27 cellular contexts compared by ENCODE assay signal in the genomic region with DNA sequence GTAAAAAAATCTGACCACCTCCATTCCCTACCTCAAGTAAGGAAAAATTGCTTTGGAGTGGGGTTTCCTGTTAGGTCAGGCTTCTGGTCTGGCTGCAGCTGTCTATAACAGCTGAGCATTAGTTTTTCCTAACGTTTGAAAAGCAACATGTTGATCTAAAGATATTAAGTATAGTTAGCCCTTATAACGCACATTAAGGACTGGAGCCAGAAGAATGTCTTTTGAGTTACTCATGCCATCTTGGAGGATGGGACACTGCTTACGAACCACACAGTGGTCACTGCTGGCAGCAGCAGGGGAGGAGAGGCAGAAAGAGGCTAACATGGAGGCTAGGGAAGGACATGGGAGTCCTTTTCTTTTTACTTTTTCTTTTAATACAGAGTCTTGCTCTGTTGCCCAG. TPM values are rescaled to one million over a fixed set of nuclear protein-coding genes. Genes with fewer than 3 reads are reported as not detected.
DNase-seq lines count a peak whose midpoint lies in the region; ATAC-seq and TF ChIP-seq lines count a peak whose summit lies in the region.
"Had no signal": no experiment of that assay in that cellular context is flagged by ENCODE, and none has a peak within 500 bp of the region (broad histone marks: within the 10 kb centered on the region; RNA-seq: fewer than 3 reads in every experiment).

No MANE protein-coding gene starts in this region.

- intact Hi-C loops in natural killer cell (cut with micrococcal nuclease): no loop called here

- H3K14ac ChIP-seq in mesenchymal stem cell (ENCODE audit: low read length in 2 of 2): peak overlapping the region in 1 of 2 experiments; percentile 37
- H3K14ac ChIP-seq in neuronal stem cell (ENCODE audit: low read length): no peak overlapping the region

- H2AFZ ChIP-seq in mesenchymal stem cell (ENCODE audit: low read depth, low read length): no peak overlapping the region
- H2AFZ ChIP-seq in neuronal stem cell (ENCODE audit: low read length): no peak overlapping the region

- WGBS in mesenchymal stem cell: 89% methylated on average over 3 of the region's 3 CpGs
- no CpG with 5 or more reads among the region's 3 CpGs for WGBS in neuronal stem cell (ENCODE audit: extremely low coverage in 2 of 2, insufficient read length in 2 of 2, insufficient replicate concordance in 1 of 2), 2 donors

- H3K27ac ChIP-seq in mesenchymal stem cell (ENCODE audit: low read length, poor library complexity, severe bottlenecking): peak overlapping the region; percentile 78
- no peak overlapping the region for H3K27ac ChIP-seq in neuronal stem cell (replicated peaks; ENCODE audit: low read length)
- H3K27ac ChIP-seq: gastroesophageal sphincter, psoas muscle, spleen, vagina had no signal

- in situ Hi-C loops in astrocyte of the spinal cord (cut with HindIII; ENCODE audit: low sequenced_read_pairs): no loop called here

- H3K4me3 ChIP-seq in astrocyte of the spinal cord (ENCODE audit: low read depth, low read length) (no peak overlapping the region), mesenchymal stem cell (ENCODE audit: insufficient read depth in 1 of 2, low read depth in 1 of 2, low read length in 2 of 2) (no peak overlapping the region), neuronal stem cell (ENCODE audit: low read length in 2 of 2) (no peak overlapping the region)
- H3K4me3 ChIP-seq: gastroesophageal sphincter, psoas muscle, spleen, vagina had no signal

- H4K8ac ChIP-seq in mesenchymal stem cell (ENCODE audit: low read length): no peak overlapping the region
- H4K8ac ChIP-seq in neuronal stem cell (ENCODE audit: low read depth, low read length): no peak overlapping the region

- H3K23ac ChIP-seq in mesenchymal stem cell (ENCODE audit: low read length in 2 of 2) (no peak overlapping the region), neuronal stem cell (ENCODE audit: low read depth, low read length, poor library complexity) (no peak overlapping the region)

- H2BK15ac ChIP-seq in mesenchymal stem cell (ENCODE audit: low read depth, poor library complexity, severe bottlenecking): no peak overlapping the region
- no peak overlapping the region for H2BK15ac ChIP-seq in neuronal stem cell (ENCODE audit: low read length)

- H3K9me3 Mint-ChIP-seq in natural killer cell: no peaks in the 10 kb centered on the region
- H3K9me3 Mint-ChIP-seq: activated naive CD4-positive, alpha-beta T cell treated with anti-CD3 and anti-CD28 coated beads, Interleukin-2, amount 50 U/mL, for 24 hours; brain; CD8-positive, alpha-beta T cell; dendritic cell treated with granulocyte-macrophage colony-stimulating factor and Interleukin-4, amounts not matched to agents 40 ng/mL and 50 ng/mL, for 4 days; nephron; WTC11 had no signal

- no peaks in the 10 kb centered on the region for H3K4me1 Mint-ChIP-seq in natural killer cell
- H3K4me1 Mint-ChIP-seq: activated naive CD4-positive, alpha-beta T cell treated with anti-CD3 and anti-CD28 coated beads, Interleukin-2, amount 50 U/mL, for 24 hours; WTC11 had no signal

- no peak overlapping the region for H3K4ac ChIP-seq in mesenchymal stem cell (ENCODE audit: low read depth in 1 of 2, low read length in 2 of 2)
- no peak overlapping the region for H3K4ac ChIP-seq in neuronal stem cell (ENCODE audit: low read length)

- H3K4me3 Mint-ChIP-seq in natural killer cell: no peak overlapping the region
- H3K4me3 Mint-ChIP-seq: activated naive CD4-positive, alpha-beta T cell treated with anti-CD3 and anti-CD28 coated beads, Interleukin-2, amount 50 U/mL, for 24 hours; brain; CD8-positive, alpha-beta T cell; dendritic cell treated with granulocyte-macrophage colony-stimulating factor and Interleukin-4, amounts not matched to agents 40 ng/mL and 50 ng/mL, for 4 days; nephron; WTC11 had no signal

- H3K18ac ChIP-seq in mesenchymal stem cell (ENCODE audit: low read depth in 1 of 2, low read length in 2 of 2) (peak overlapping the region in 1 of 2 experiments; percentile 56), neuronal stem cell (ENCODE audit: low read length) (no peak overlapping the region)

- DNase-seq in AG08395 (ENCODE audit: low spot score) (peak; percentile 28), HS-27A (ENCODE audit: low read depth) (peak; percentile 62), astrocyte of the spinal cord (ENCODE audit: low read depth, low spot score) (peak; percentile 89), mesenchymal stem cell (peak; percentile 11), natural killer cell (no peak), DMS153 treated with DMSO at 0.1 percent for 48 hours (lab: John Stamatoyannopoulos, UW; ENCODE audit: unreplicated experiment) (no peak), neuronal stem cell (ENCODE audit: low spot score) (no peak)
- no peak for DNase-seq in stimulated activated CD4-positive, alpha-beta T cell treated with anti-CD3 and anti-CD28 coated beads, Interleukin-4, amount 100 ng/mL, for 1 hour
- DNase-seq: activated T-cell treated with anti-CD3 and anti-CD28 coated beads, Interleukin-2, amount 50 U/mL, for 48 hours; CD8-positive, alpha-beta T cell; DMS79; NCI-H1436; NCI-H2171 treated with DMSO at 0.1 percent for 48 hours; psoas muscle; spleen; substantia nigra had no signal

- H2AK5ac ChIP-seq in mesenchymal stem cell (ENCODE audit: low read length, severe bottlenecking): peak overlapping the region; percentile 75
- H2AK5ac ChIP-seq in neuronal stem cell (ENCODE audit: low read depth, low read length): no peak overlapping the region

- H2BK5ac ChIP-seq in mesenchymal stem cell (ENCODE audit: low read depth, low read length, poor library complexity, severe bottlenecking): no peak overlapping the region
- H2BK5ac ChIP-seq in neuronal stem cell (ENCODE audit: low read length): no peak overlapping the region

- no peak overlapping the region for H3K27ac Mint-ChIP-seq in natural killer cell
- H3K27ac Mint-ChIP-seq: activated naive CD4-positive, alpha-beta T cell treated with anti-CD3 and anti-CD28 coated beads, Interleukin-2, amount 50 U/mL, for 24 hours; brain; CD8-positive, alpha-beta T cell; dendritic cell treated with granulocyte-macrophage colony-stimulating factor and Interleukin-4, amounts not matched to agents 40 ng/mL and 50 ng/mL, for 4 days; nephron; WTC11 had no signal

- H2BK120ac ChIP-seq in mesenchymal stem cell (ENCODE audit: low read depth, low read length): no peak overlapping the region
- H2BK120ac ChIP-seq in neuronal stem cell (ENCODE audit: low read depth, low read length): no peak overlapping the region

- no peak overlapping the region for H3K4me2 ChIP-seq in mesenchymal stem cell (ENCODE audit: low read length, poor library complexity, severe bottlenecking)
- H3K4me2 ChIP-seq in neuronal stem cell (ENCODE audit: insufficient read depth, low read length, poor library complexity, severe bottlenecking): no peak overlapping the region

- peak; percentile 3 for TF ChIP-seq CTCF in astrocyte of the spinal cord (IDR thresholded peaks at IDR 0.05; ENCODE audit: low read depth, low read length)
- TF ChIP-seq CTCF in natural killer cell (IDR thresholded peaks at IDR 0.05): no peak

- no peaks in the 10 kb centered on the region for H3K9me3 ChIP-seq in mesenchymal stem cell (ENCODE audit: control insufficient read depth, low read length)
- H3K9me3 ChIP-seq in neuronal stem cell (replicated peaks in 1 of 2; ENCODE audit: control insufficient read depth in 2 of 2, insufficient read depth in 1 of 2, low read depth in 1 of 2, low read length in 2 of 2): no peaks in the 10 kb centered on the region
- H3K9me3 ChIP-seq: gastroesophageal sphincter, psoas muscle, spleen, vagina had no signal

- H3K79me1 ChIP-seq in mesenchymal stem cell (replicated peaks; ENCODE audit: low read length, poor library complexity, severe bottlenecking) (no peaks in the 10 kb centered on the region), neuronal stem cell (ENCODE audit: low read depth, low read length) (no peaks in the 10 kb centered on the region)

- H3K27me3 ChIP-seq in mesenchymal stem cell (ENCODE audit: control insufficient read depth in 1 of 2, insufficient read depth in 1 of 2, low read length in 2 of 2) (no peaks in the 10 kb centered on the region), neuronal stem cell (ENCODE audit: control insufficient read depth in 3 of 3, insufficient read depth in 3 of 3, low read depth in 1 of 3, low read length in 3 of 3) (no peaks in the 10 kb centered on the region)
- H3K27me3 ChIP-seq: gastroesophageal sphincter, spleen, vagina had no signal

- peaks cover 0 to 64% of the 10 kb centered on the region in 2 experiments for H3K36me3 ChIP-seq in mesenchymal stem cell (ENCODE audit: control insufficient read depth in 1 of 2, insufficient read depth in 2 of 2, low read depth in 1 of 2, low read length in 2 of 2)
- H3K36me3 ChIP-seq in neuronal stem cell (replicated peaks in 1 of 2; ENCODE audit: control insufficient read depth in 2 of 2, insufficient read depth in 2 of 2, low read length in 2 of 2): peaks cover 3 to 91% of the 10 kb centered on the region in 2 donors

- H3K36me3 Mint-ChIP-seq in natural killer cell: peaks cover 12% of the 10 kb centered on the region

- H2BK12ac ChIP-seq in mesenchymal stem cell (ENCODE audit: low read length in 2 of 2) (no peak overlapping the region), neuronal stem cell (ENCODE audit: low read length) (no peak overlapping the region)

- H4K91ac ChIP-seq in mesenchymal stem cell (ENCODE audit: low read length): peak overlapping the region; percentile 39
- H4K91ac ChIP-seq in neuronal stem cell (ENCODE audit: low read depth, low read length, poor library complexity): no peak overlapping the region

- no peak for ATAC-seq in natural killer cell
- ATAC-seq: CD8-positive, alpha-beta T cell; gastroesophageal sphincter; WTC11 had no signal

- no peaks in the 10 kb centered on the region for H3K27me3 Mint-ChIP-seq in natural killer cell (ENCODE audit: low read depth in 2 of 2)
- H3K27me3 Mint-ChIP-seq: activated naive CD4-positive, alpha-beta T cell treated with anti-CD3 and anti-CD28 coated beads, Interleukin-2, amount 50 U/mL, for 24 hours; brain; dendritic cell treated with granulocyte-macrophage colony-stimulating factor and Interleukin-4, amounts not matched to agents 40 ng/mL and 50 ng/mL, for 4 days had no signal

- H3K4me1 ChIP-seq in mesenchymal stem cell (ENCODE audit: control insufficient read depth, insufficient read depth, low read depth, low read length) (peaks cover 5% of the 10 kb centered on the region), neuronal stem cell (ENCODE audit: control insufficient read depth in 2 of 2, insufficient read depth in 1 of 2, low read depth in 1 of 2, low read length in 2 of 2) (no peaks in the 10 kb centered on the region)
- H3K4me1 ChIP-seq: spleen, vagina had no signal

- H3K9ac ChIP-seq in mesenchymal stem cell (ENCODE audit: low read length) (no peak overlapping the region), neuronal stem cell (ENCODE audit: low read depth, low read length, poor library complexity) (no peak overlapping the region)

RNA-seq across cellular contexts. Expression of a gene that starts 44.1 kb away (rescaled TPM):
- polyA plus RNA-seq in mesenchymal stem cell (2013, experiment 1 of 2): not detected
- polyA plus RNA-seq in mesenchymal stem cell (2013, experiment 2 of 2): not detected
- not detected for total RNA-seq in natural killer cell
- polyA plus RNA-seq in neuronal stem cell (2013, experiment 1 of 2): not detected
- polyA plus RNA-seq in neuronal stem cell (2013, experiment 2 of 2): not detected
- total RNA-seq: A673; CD8-positive, alpha-beta T cell; endothelial cell of umbilical vein; gastroesophageal sphincter; mesenteric fat pad; psoas muscle; T-helper 2 cell treated with Interferon-gamma antibody and Interleukin-4, amounts not matched to agents 100 ng/mL and 5 ng/mL, for 36 hours; vagina; WTC11 had no signal
- polyA plus RNA-seq: endothelial cell of umbilical vein, psoas muscle had no signal

Comparison
In these comparisons a context has a peak if more than half of its experiments do, and no peak if none do; other contexts are left out.
1. DNase-seq: peak in AG08395 (single experiment), HS-27A (single experiment), astrocyte of the spinal cord (single experiment) and mesenchymal stem cell (single experiment); none in natural killer cell (single experiment), DMS153 treated with DMSO at 0.1 percent for 48 hours (single experiment), stimulated activated CD4-positive, alpha-beta T cell treated with anti-CD3 and anti-CD28 coated beads, Interleukin-4, amount 100 ng/mL, for 1 hour (single experiment) and neuronal stem cell (single experiment).